In genomic region chr9:109019420-109019819, GRCh38 we compare ENCODE assay signal across 26 cellular contexts.
"Had no signal": no experiment of that assay in that cellular context is flagged by ENCODE, and none has a peak within 500 bp of the region (broad histone marks: within the 10 kb centered on the region; RNA-seq: fewer than 3 reads in every experiment).

No MANE protein-coding gene starts in this region.

- FAIRE-seq: endothelial cell of umbilical vein, frontal cortex, urothelium cell line had no signal

- H3K9me3 Mint-ChIP-seq: immature natural killer cell; memory B cell; natural killer cell; stimulated activated naive B cell treated with anti-CD40 and anti-IgM and Interleukin-4, amounts not matched to agents 10 μg/mL and 1 μg/mL and 100 μg/mL, for 72 hours; stimulated activated naive CD8-positive, alpha-beta T cell treated with anti-CD3 and anti-CD28 coated beads, Interleukin-15, Interleukin-2, amounts not matched to agents 100 ng/mL and 50 ng/mL, for 24 hours had no signal

- H3K36me3 ChIP-seq: colonic mucosa, ovary had no signal

- H3K4me3 ChIP-seq: colonic mucosa, esophagus muscularis mucosa, lower lobe of right lung, ovary, psoas muscle, skin epidermis, spleen, thoracic aorta, tibial nerve, upper lobe of left lung had no signal

- H3K27me3 Mint-ChIP-seq: memory B cell; stimulated activated naive B cell treated with anti-CD40 and anti-IgM and Interleukin-4, amounts not matched to agents 10 μg/mL and 1 μg/mL and 100 μg/mL, for 72 hours; stimulated activated naive CD8-positive, alpha-beta T cell treated with anti-CD3 and anti-CD28 coated beads, Interleukin-15, Interleukin-2, amounts not matched to agents 100 ng/mL and 50 ng/mL, for 24 hours had no signal

- DNase-seq: colonic mucosa; dermis blood vessel endothelial cell; effector memory CD4-positive, alpha-beta T cell; hypothalamus; immature natural killer cell; islet precursor cell; left ventricle myocardium superior; lower lobe of right lung; natural killer cell; occipital lobe; ovary; posterior cingulate gyrus; psoas muscle; right cardiac atrium; spleen; stimulated activated naive B cell treated with anti-CD40 and anti-IgM and Interleukin-4, amounts not matched to agents 10 μg/mL and 1 μg/mL and 100 μg/mL, for 72 hours; upper lobe of left lung had no signal

- H3K27me3 ChIP-seq: colonic mucosa, esophagus muscularis mucosa, ovary, spleen, tibial nerve, upper lobe of left lung had no signal

- H3K9me3 ChIP-seq: colonic mucosa, esophagus muscularis mucosa, lower lobe of right lung, ovary, psoas muscle, spleen, thoracic aorta, tibial nerve, upper lobe of left lung had no signal

- H3K27ac Mint-ChIP-seq: immature natural killer cell; memory B cell; natural killer cell; stimulated activated naive B cell treated with anti-CD40 and anti-IgM and Interleukin-4, amounts not matched to agents 10 μg/mL and 1 μg/mL and 100 μg/mL, for 72 hours; stimulated activated naive CD8-positive, alpha-beta T cell treated with anti-CD3 and anti-CD28 coated beads, Interleukin-15, Interleukin-2, amounts not matched to agents 100 ng/mL and 50 ng/mL, for 24 hours had no signal

- H3K4me1 ChIP-seq: colonic mucosa had no signal

- ATAC-seq: left ventricle myocardium superior; lower lobe of right lung; natural killer cell; psoas muscle; right cardiac atrium; stimulated activated naive B cell treated with anti-CD40 and anti-IgM and Interleukin-4, amounts not matched to agents 10 μg/mL and 1 μg/mL and 100 μg/mL, for 72 hours had no signal

- H3K27ac ChIP-seq: colonic mucosa, esophagus muscularis mucosa, lower lobe of right lung, ovary, psoas muscle, skin epidermis, thoracic aorta, tibial nerve, upper lobe of left lung had no signal

- H3K4me3 Mint-ChIP-seq: immature natural killer cell; memory B cell; natural killer cell; stimulated activated naive B cell treated with anti-CD40 and anti-IgM and Interleukin-4, amounts not matched to agents 10 μg/mL and 1 μg/mL and 100 μg/mL, for 72 hours; stimulated activated naive CD8-positive, alpha-beta T cell treated with anti-CD3 and anti-CD28 coated beads, Interleukin-15, Interleukin-2, amounts not matched to agents 100 ng/mL and 50 ng/mL, for 24 hours had no signal
